Comparison of ENCODE assay signal across 15 cellular contexts in genomic region chr3:172685331-172686214, GRCh38. TPM values are rescaled to one million over a fixed set of nuclear protein-coding genes. Genes with fewer than 3 reads are reported as not detected.
DNase-seq lines count a peak whose midpoint lies in the region; ATAC-seq and TF ChIP-seq lines count a peak whose summit lies in the region.
"Had no signal": no experiment of that assay in that cellular context is flagged by ENCODE, and none has a peak within 500 bp of the region (broad histone marks: within the 10 kb centered on the region; RNA-seq: fewer than 3 reads in every experiment).

No MANE protein-coding gene starts in this region.

- no peaks in the 10 kb centered on the region for H3K9me3 Mint-ChIP-seq in activated naive CD8-positive, alpha-beta T cell treated with anti-CD3 and anti-CD28 coated beads, Interleukin-2, amount 50 U/mL, for 24 hours
- H3K9me3 Mint-ChIP-seq in activated naive CD8-positive, alpha-beta T cell treated with anti-CD3 and anti-CD28 coated beads for 36 hours: no peaks in the 10 kb centered on the region
- H3K9me3 Mint-ChIP-seq in type B pancreatic cell: no peaks in the 10 kb centered on the region
- H3K9me3 Mint-ChIP-seq: T-cell had no signal

- no peak for TF ChIP-seq POLR2A in adrenal gland (IDR thresholded peaks at IDR 0.05)

- H3K27ac Mint-ChIP-seq in activated naive CD8-positive, alpha-beta T cell treated with anti-CD3 and anti-CD28 coated beads, Interleukin-2, amount 50 U/mL, for 24 hours: peak overlapping the region; percentile 1
- no peak overlapping the region for H3K27ac Mint-ChIP-seq in activated naive CD8-positive, alpha-beta T cell treated with anti-CD3 and anti-CD28 coated beads for 36 hours
- H3K27ac Mint-ChIP-seq in type B pancreatic cell: peak overlapping the region; percentile 3
- H3K27ac Mint-ChIP-seq: activated naive CD8-positive, alpha-beta T cell; T-cell had no signal

- no TSS peak for BruUV-seq in Panc1 (replicated peaks; lab: Mats Ljungman, UMichigan)

- H3K4me1 ChIP-seq in Panc1 (ENCODE audit: control insufficient read depth, insufficient read depth, low read length) (peaks cover 16% of the 10 kb centered on the region), esophagus (ENCODE audit: control insufficient read depth in 2 of 2, insufficient read depth in 2 of 2, low read length in 1 of 2) (peaks cover 0 to 3% of the 10 kb centered on the region in 2 donors), adrenal gland (replicated peaks in 1 of 2) (peaks cover 0 to 12% of the 10 kb centered on the region in 2 donors)

- no peak overlapping the region for H3K4me3 Mint-ChIP-seq in activated naive CD8-positive, alpha-beta T cell treated with anti-CD3 and anti-CD28 coated beads, Interleukin-2, amount 50 U/mL, for 24 hours
- no peak overlapping the region for H3K4me3 Mint-ChIP-seq in activated naive CD8-positive, alpha-beta T cell treated with anti-CD3 and anti-CD28 coated beads for 36 hours
- no peak overlapping the region for H3K4me3 Mint-ChIP-seq in type B pancreatic cell
- H3K4me3 Mint-ChIP-seq: activated naive CD8-positive, alpha-beta T cell; T-cell had no signal

- H3K9me3 ChIP-seq in Panc1 (ENCODE audit: control insufficient read depth, insufficient read depth, low read depth, low read length) (no peaks in the 10 kb centered on the region), esophagus (ENCODE audit: control insufficient read depth in 2 of 2, insufficient read depth in 1 of 2, low read depth in 1 of 2, low read length in 1 of 2) (no peaks in the 10 kb centered on the region), adrenal gland (replicated peaks in 1 of 3) (no peaks in the 10 kb centered on the region)
- H3K9me3 ChIP-seq: gastrocnemius medialis, psoas muscle had no signal

- H3K27me3 ChIP-seq in Panc1 (ENCODE audit: control insufficient read depth, insufficient read depth, low read length): no peaks in the 10 kb centered on the region
- no peaks in the 10 kb centered on the region for H3K27me3 ChIP-seq in esophagus (ENCODE audit: control insufficient read depth in 1 of 2, insufficient read depth in 2 of 2, low read length in 2 of 2)
- no peaks in the 10 kb centered on the region for H3K27me3 ChIP-seq in adrenal gland
- H3K27me3 ChIP-seq: gastrocnemius medialis had no signal

- no peaks in the 10 kb centered on the region for H3K36me3 Mint-ChIP-seq in activated naive CD8-positive, alpha-beta T cell treated with anti-CD3 and anti-CD28 coated beads, Interleukin-2, amount 50 U/mL, for 24 hours (ENCODE audit: low read depth)
- H3K36me3 Mint-ChIP-seq in activated naive CD8-positive, alpha-beta T cell treated with anti-CD3 and anti-CD28 coated beads for 36 hours: no peaks in the 10 kb centered on the region
- H3K36me3 Mint-ChIP-seq in type B pancreatic cell: no peaks in the 10 kb centered on the region
- H3K36me3 Mint-ChIP-seq: T-cell had no signal

- POLR2A ChIA-PET in Panc1 (lab: Charles Lee): no interaction called here

- peak; percentile 54 for ATAC-seq in activated naive CD8-positive, alpha-beta T cell treated with anti-CD3 and anti-CD28 coated beads, Interleukin-2, amount 50 U/mL, for 24 hours
- no peak for ATAC-seq in Panc1
- ATAC-seq in GM21447 (IDR thresholded peaks at IDR 0.05; ENCODE audit: unreplicated experiment): no peak
- ATAC-seq in GM18858 (IDR thresholded peaks at IDR 0.05; ENCODE audit: unreplicated experiment): no peak
- ATAC-seq: gastrocnemius medialis, psoas muscle, T-cell had no signal

- in situ Hi-C loops in Panc1 (cut with HindIII; ENCODE audit: low pct_unique_long_range_greater_than_20kb, low sequenced_read_pairs): no loop called here

- CTCF ChIA-PET in Panc1 (lab: Charles Lee): no interaction called here

- H3K27me3 Mint-ChIP-seq in activated naive CD8-positive, alpha-beta T cell treated with anti-CD3 and anti-CD28 coated beads, Interleukin-2, amount 50 U/mL, for 24 hours: no peaks in the 10 kb centered on the region
- H3K27me3 Mint-ChIP-seq in activated naive CD8-positive, alpha-beta T cell treated with anti-CD3 and anti-CD28 coated beads for 36 hours: no peaks in the 10 kb centered on the region
- H3K27me3 Mint-ChIP-seq in type B pancreatic cell: no peaks in the 10 kb centered on the region
- H3K27me3 Mint-ChIP-seq: activated naive CD8-positive, alpha-beta T cell; T-cell had no signal

- 46 to 62% methylated on average over 7 of the region's 7 CpGs for WGBS in esophagus, 2 donors
- WGBS in adrenal gland, 4 donors: 79 to 82% (median 79%) methylated on average over 7 of the region's 7 CpGs

- TF ChIP-seq CTCF in Panc1 (IDR thresholded peaks at IDR 0.05): no peak
- no peak for TF ChIP-seq CTCF in type B pancreatic cell (conservative IDR thresholded peaks at IDR 0.05)
- no peak for TF ChIP-seq CTCF in adrenal gland (IDR thresholded peaks at IDR 0.05)

- H3K36me3 ChIP-seq in Panc1 (ENCODE audit: control insufficient read depth, insufficient read depth, low read length) (no peaks in the 10 kb centered on the region), esophagus (ENCODE audit: control insufficient read depth in 2 of 2, insufficient read depth in 2 of 2, low read length in 1 of 2) (no peaks in the 10 kb centered on the region), adrenal gland (replicated peaks in 1 of 2) (no peaks in the 10 kb centered on the region)
- H3K36me3 ChIP-seq: gastrocnemius medialis had no signal

- no peak for DNase-seq in activated naive CD8-positive, alpha-beta T cell treated with anti-CD3 and anti-CD28 coated beads, Interleukin-2, amount 50 U/mL, for 24 hours
- no peak for DNase-seq in activated naive CD8-positive, alpha-beta T cell treated with anti-CD3 and anti-CD28 coated beads for 36 hours
- DNase-seq in Panc1 (ENCODE audit: low read depth, low spot score): no peak
- no peak for DNase-seq in type B pancreatic cell (ENCODE audit: extremely low spot score, unreplicated experiment)
- no peak for DNase-seq in adrenal gland
- DNase-seq: activated CD4-positive, alpha-beta T cell treated with anti-CD3 and anti-CD28 coated beads for 48 hours; DMS79; gastrocnemius medialis; islet precursor cell; psoas muscle; T-cell had no signal

- intact Hi-C loops in Panc1 (cut with micrococcal nuclease; ENCODE audit: unreplicated experiment): no loop called here
- intact Hi-C loops in adrenal gland (cut with DNase I): no loop called here

- H3K27ac ChIP-seq in Panc1 (ENCODE audit: low read length): peak overlapping the region; percentile 29; the same call in 1 of the 2 replicates
- H3K27ac ChIP-seq in esophagus (ENCODE audit: low read depth in 2 of 2, low read length in 1 of 2): peak overlapping the region; percentile 6 to 64
- H3K27ac ChIP-seq in adrenal gland: no peak overlapping the region
- H3K27ac ChIP-seq: gastrocnemius medialis, psoas muscle had no signal

- H3K4me3 ChIP-seq in Panc1 (ENCODE audit: low read depth in 2 of 2, low read length in 2 of 2) (no peak overlapping the region), esophagus (ENCODE audit: low read depth in 1 of 2, low read length in 2 of 2) (no peak overlapping the region), adrenal gland (no peak overlapping the region)
- H3K4me3 ChIP-seq: gastrocnemius medialis, psoas muscle had no signal

- peaks cover 6% of the 10 kb centered on the region for H3K4me1 Mint-ChIP-seq in activated naive CD8-positive, alpha-beta T cell treated with anti-CD3 and anti-CD28 coated beads, Interleukin-2, amount 50 U/mL, for 24 hours
- H3K4me1 Mint-ChIP-seq in activated naive CD8-positive, alpha-beta T cell treated with anti-CD3 and anti-CD28 coated beads for 36 hours: no peaks in the 10 kb centered on the region
- peaks cover 6% of the 10 kb centered on the region for H3K4me1 Mint-ChIP-seq in type B pancreatic cell (ENCODE audit: unreplicated experiment)

RNA-seq across cellular contexts. Expression of gene NCEH1, which starts 25.3 kb away (rescaled TPM):
- total RNA-seq in activated naive CD8-positive, alpha-beta T cell treated with anti-CD3 and anti-CD28 coated beads for 36 hours: 1 to 10 TPM; 6.4 to 6.7 TPM
- total RNA-seq in Panc1 (2021; ENCODE audit: unreplicated experiment): 73.0 TPM
- 31.7 TPM for polyA plus RNA-seq in Panc1 (2012; ENCODE audit: insufficient read length)
- polyA plus RNA-seq in esophagus: 1 to 10 TPM; 2.4 to 3.2 TPM
- total RNA-seq in type B pancreatic cell (ENCODE audit: low replicate concordance): 7.0 and 9.0 TPM in 2 replicates
- total RNA-seq in adrenal gland: 10 to 100 TPM; 24.2 to 55.3 (median 40.6) TPM
- polyA plus RNA-seq in adrenal gland: 10 to 100 TPM in 1 of 3 donors, 1 to 10 TPM in 2; 5.8 to 38.5 (median 6.4) TPM

Comparison
In these comparisons a context has a peak if more than half of its experiments do, and no peak if none do; other contexts are left out.
1. H3K27ac ChIP-seq: peak in Panc1 (single experiment) and esophagus (2 of 2); none in adrenal gland (0 of 5).